Comparison of ENCODE assay signal across 23 cellular contexts in the genomic region with DNA sequence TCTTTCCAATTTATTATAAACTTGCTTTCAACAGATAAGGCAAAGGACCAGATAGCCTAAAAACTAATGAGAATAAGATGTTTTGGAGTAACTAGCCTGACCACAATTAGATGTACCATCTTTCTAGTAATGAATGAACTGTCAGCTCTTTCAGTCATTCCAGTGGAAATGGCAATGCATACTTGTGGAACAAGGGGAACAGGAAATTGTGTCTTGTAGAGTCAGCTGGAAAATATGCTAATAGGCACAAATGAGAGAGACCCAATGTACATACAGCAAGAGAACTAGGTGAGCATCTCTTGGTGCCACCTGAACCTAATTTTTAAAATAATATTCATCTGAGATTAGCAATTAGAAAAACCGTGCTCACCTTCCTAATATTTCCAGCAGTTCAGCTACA.
DNase-seq lines count a peak whose midpoint lies in the region; ATAC-seq, FAIRE-seq and TF ChIP-seq lines count a peak whose summit lies in the region.
"Had no signal": no experiment of that assay in that cellular context is flagged by ENCODE, and none has a peak within 500 bp of the region (broad histone marks: within the 10 kb centered on the region; RNA-seq: fewer than 3 reads in every experiment).

No MANE protein-coding gene starts in this region.

- no peak overlapping the region for H2BK120ac ChIP-seq in IMR-90 (ENCODE audit: low read depth, low read length)

- CTCF ChIA-PET in IMR-90 (lab: Yijun Ruan, JAX), result no interaction called here

- H3K27ac Mint-ChIP-seq in activated T-cell treated with anti-CD3 and anti-CD28 coated beads, Interleukin-2, amount 50 U/mL, for 72 hours, result peak overlapping the region; percentile 73
- peak overlapping the region; percentile 77 for H3K27ac Mint-ChIP-seq in stimulated activated effector memory CD8-positive, alpha-beta T cell treated with anti-CD3 and anti-CD28 coated beads, Interleukin-12 subunit alpha, Interleukin-12 subunit beta, amount 100 ng/mL, for 72 hours

- H3K27me3 Mint-ChIP-seq in activated T-cell treated with anti-CD3 and anti-CD28 coated beads, Interleukin-2, amount 50 U/mL, for 72 hours (ENCODE audit: low read depth), result no peaks in the 10 kb centered on the region
- H3K27me3 Mint-ChIP-seq: CD4-positive, CD25-positive, alpha-beta regulatory T cell had no signal

- no peak for DNase-seq in activated T-cell treated with anti-CD3 and anti-CD28 coated beads, Interleukin-2, amount 50 U/mL, for 72 hours
- DNase-seq in activated T-cell treated with anti-CD3 and anti-CD28 coated beads, Interleukin-2, amount 50 U/mL, for 1 hour, result no peak
- DNase-seq in IMR-90, result peak; percentile 19
- DNase-seq in fibroblast of mammary gland (ENCODE audit: low read depth), result peak; percentile 12
- DNase-seq in stimulated activated effector memory CD8-positive, alpha-beta T cell treated with anti-CD3 and anti-CD28 coated beads, Interleukin-12 subunit alpha, Interleukin-12 subunit beta, amount 100 ng/mL, for 72 hours (ENCODE audit: low spot score in 2 of 2), result no peak
- no peak for DNase-seq in GM12892 (ENCODE audit: insufficient read length)
- no peak for DNase-seq in cerebellum (ENCODE audit: low spot score)
- DNase-seq: activated naive CD4-positive, alpha-beta T cell treated with anti-CD3 and anti-CD28 coated beads, Interleukin-2, amount 50 U/mL, for 16 hours; CD4-positive, CD25-positive, alpha-beta regulatory T cell; colonic mucosa; foreskin melanocyte; hypothalamus; kidney; mesendoderm; NCI-H1092; NCI-H2081 treated with DMSO at 0.1 percent for 48 hours; NCI-H510A; RPMI8226; SK-N-SH; stimulated activated CD4-positive, alpha-beta T cell treated with anti-CD3 and anti-CD28 coated beads, Interleukin-4, amount 100 ng/mL, for 4 hours had no signal

- no peak for TF ChIP-seq RAD21 in IMR-90 (IDR thresholded peaks at IDR 0.05; ENCODE audit: low read length)

- H4K20me1 ChIP-seq in IMR-90 (ENCODE audit: insufficient read depth, low read length), result no peaks in the 10 kb centered on the region

- dilution Hi-C loops in IMR-90 (cut with HindIII; ENCODE audit: low sequenced_read_pairs, unreplicated experiment), result no loop called here

- no peak overlapping the region for H3K14ac ChIP-seq in IMR-90 (replicated peaks; ENCODE audit: low read depth, low read length)

- peak overlapping the region; percentile 30 for H2BK5ac ChIP-seq in IMR-90 (ENCODE audit: low read depth, low read length, poor library complexity, severe bottlenecking)

- H3K4me3 Mint-ChIP-seq in activated T-cell treated with anti-CD3 and anti-CD28 coated beads, Interleukin-2, amount 50 U/mL, for 72 hours, result no peak overlapping the region
- H3K4me3 Mint-ChIP-seq in stimulated activated effector memory CD8-positive, alpha-beta T cell treated with anti-CD3 and anti-CD28 coated beads, Interleukin-12 subunit alpha, Interleukin-12 subunit beta, amount 100 ng/mL, for 72 hours, result no peak overlapping the region
- H3K4me3 Mint-ChIP-seq: CD4-positive, CD25-positive, alpha-beta regulatory T cell; neural crest cell had no signal

- H3K9me3 ChIP-seq in IMR-90 (ENCODE audit: control insufficient read depth, insufficient read depth, low read length), result no peaks in the 10 kb centered on the region
- H3K9me3 ChIP-seq: colonic mucosa, SK-N-SH, vagina had no signal

- H2BK15ac ChIP-seq in IMR-90 (ENCODE audit: low read depth, low read length), result no peak overlapping the region

- BruUV-seq in IMR-90 (replicated peaks; lab: Mats Ljungman, UMichigan), result no TSS peak

- no CpG with 5 or more reads among the region's 1 CpG for WGBS in IMR-90 (ENCODE audit: extremely low coverage in 2 of 2, insufficient read length in 1 of 2), 2 experiments

- H3K4me1 ChIP-seq in IMR-90 (ENCODE audit: control insufficient read depth, insufficient read depth, low read length), result 0 out of 2 replicates have a peak, but pooled peaks cover 2% of the 10 kb centered on the region
- H3K4me1 ChIP-seq: colonic mucosa, vagina had no signal

- in situ Hi-C loops in IMR-90 (cut with MboI; ENCODE audit: low sequenced_read_pairs), result loop anchor here (25.0 kb wide), 1 partner anchor 367 kb away; no protein-coding TSS in a partner anchor

- no peak overlapping the region for H3K4ac ChIP-seq in IMR-90 (ENCODE audit: low read depth, low read length)

- no peak overlapping the region for H3K9ac ChIP-seq in IMR-90 (ENCODE audit: low read depth, low read length)
- H3K9ac ChIP-seq: SK-N-SH had no signal

- TF ChIP-seq CTCF in IMR-90 (conservative IDR thresholded peaks at IDR 0.05; ENCODE audit: low read depth, low read length), result no peak
- TF ChIP-seq CTCF in fibroblast of mammary gland (conservative IDR thresholded peaks at IDR 0.05; ENCODE audit: control insufficient read depth, insufficient read depth, low read depth, low read length), result no peak

- FAIRE-seq in GM12892 (lab: Jason Lieb, UNC), result no peak
- FAIRE-seq: kidney had no signal

- H3K36me3 Mint-ChIP-seq in activated T-cell treated with anti-CD3 and anti-CD28 coated beads, Interleukin-2, amount 50 U/mL, for 72 hours (ENCODE audit: insufficient read depth in 2 of 2), result peaks cover 6 to 8% of the 10 kb centered on the region in 2 donors
- peaks cover 61% of the 10 kb centered on the region for H3K36me3 Mint-ChIP-seq in stimulated activated effector memory CD8-positive, alpha-beta T cell treated with anti-CD3 and anti-CD28 coated beads, Interleukin-12 subunit alpha, Interleukin-12 subunit beta, amount 100 ng/mL, for 72 hours

- H4K5ac ChIP-seq in IMR-90 (ENCODE audit: low read depth, low read length), result no peak overlapping the region

- no peaks in the 10 kb centered on the region for H3K9me1 ChIP-seq in IMR-90 (ENCODE audit: insufficient read depth, low read length)

- H4K8ac ChIP-seq in IMR-90 (ENCODE audit: low read depth in 2 of 2, low read length in 2 of 2), result no peak overlapping the region

- peaks cover 10% of the 10 kb centered on the region for H3K4me1 Mint-ChIP-seq in activated T-cell treated with anti-CD3 and anti-CD28 coated beads, Interleukin-2, amount 50 U/mL, for 72 hours (ENCODE audit: low read depth)
- no peaks in the 10 kb centered on the region for H3K4me1 Mint-ChIP-seq in stimulated activated effector memory CD8-positive, alpha-beta T cell treated with anti-CD3 and anti-CD28 coated beads, Interleukin-12 subunit alpha, Interleukin-12 subunit beta, amount 100 ng/mL, for 72 hours

- no peak overlapping the region for H2AK5ac ChIP-seq in IMR-90 (ENCODE audit: low read depth, low read length)

- no peaks in the 10 kb centered on the region for H3K9me3 Mint-ChIP-seq in activated T-cell treated with anti-CD3 and anti-CD28 coated beads, Interleukin-2, amount 50 U/mL, for 72 hours
- H3K9me3 Mint-ChIP-seq in stimulated activated effector memory CD8-positive, alpha-beta T cell treated with anti-CD3 and anti-CD28 coated beads, Interleukin-12 subunit alpha, Interleukin-12 subunit beta, amount 100 ng/mL, for 72 hours, result no peaks in the 10 kb centered on the region

- no peak overlapping the region for H3K23ac ChIP-seq in IMR-90 (ENCODE audit: low read depth, low read length)

- ATAC-seq in activated T-cell treated with anti-CD3 and anti-CD28 coated beads, Interleukin-2, amount 50 U/mL, for 72 hours (replicated peaks in 1 of 2), result no peak
- ATAC-seq in IMR-90 (ENCODE audit: low read depth), result no peak; the same call in 1 of the 2 replicates
- ATAC-seq in stimulated activated effector memory CD8-positive, alpha-beta T cell treated with anti-CD3 and anti-CD28 coated beads, Interleukin-12 subunit alpha, Interleukin-12 subunit beta, amount 100 ng/mL, for 72 hours, result no peak
- no peak for ATAC-seq in HG02759 (IDR thresholded peaks at IDR 0.05; ENCODE audit: unreplicated experiment)

- H2AK9ac ChIP-seq in IMR-90 (replicated peaks; ENCODE audit: low read depth, low read length, poor library complexity), result no peak overlapping the region

- H3K27ac ChIP-seq in IMR-90 (ENCODE audit: insufficient read depth, low read length), result no peak overlapping the region
- H3K27ac ChIP-seq: colonic mucosa, vagina had no signal

- TF ChIP-seq POLR2A in IMR-90 (IDR thresholded peaks at IDR 0.05; ENCODE audit: low read depth, low read length) (no peak), GM12892 (IDR thresholded peaks at IDR 0.05; ENCODE audit: low read depth, low read length) (no peak)

- no peak overlapping the region for H2AFZ ChIP-seq in IMR-90 (replicated peaks; ENCODE audit: low read length, poor library complexity)

- peaks cover 4 to 5% of the 10 kb centered on the region in 2 experiments; a peak in 1 of 4 replicates for H3K79me1 ChIP-seq in IMR-90 (ENCODE audit: low read depth in 1 of 2, low read length in 2 of 2)

- H3K56ac ChIP-seq in IMR-90 (ENCODE audit: extremely low read depth, insufficient read depth, low read length), result no peak overlapping the region

- no peak overlapping the region for H2BK20ac ChIP-seq in IMR-90 (ENCODE audit: low read depth, low read length)

- no peaks in the 10 kb centered on the region for H3K27me3 ChIP-seq in IMR-90 (ENCODE audit: control insufficient read depth, insufficient read depth, low read length)
- H3K27me3 ChIP-seq: colonic mucosa, vagina had no signal

- intact Hi-C loops in IMR-90 (cut with micrococcal nuclease), result no loop called here

- no peak overlapping the region for H3K4me2 ChIP-seq in IMR-90 (ENCODE audit: low read depth, low read length)
- H3K4me2 ChIP-seq: SK-N-SH had no signal

- H4K91ac ChIP-seq in IMR-90 (ENCODE audit: insufficient read depth, low read depth, low read length), result no peak overlapping the region

- H3K18ac ChIP-seq in IMR-90 (ENCODE audit: low read depth, low read length), result no peak overlapping the region

- H3K4me3 ChIP-seq in IMR-90 (ENCODE audit: insufficient read depth, low read depth, low read length) (no peak overlapping the region), fibroblast of mammary gland (ENCODE audit: control insufficient read depth, low read depth, low read length) (no peak overlapping the region)
- H3K4me3 ChIP-seq: colonic mucosa, vagina had no signal

- POLR2A ChIA-PET in IMR-90 (lab: Charles Lee; ENCODE audit: unreplicated experiment), result no interaction called here

- peaks cover 3% of the 10 kb centered on the region for H3K36me3 ChIP-seq in IMR-90 (ENCODE audit: control insufficient read depth, insufficient read depth, low read length)
- H3K36me3 ChIP-seq: vagina had no signal

TF ChIP-seq in IMR-90, 13 proteins besides CTCF, POLR2A, EP300 and RAD21 (continues in another document):
- TF ChIP-seq NFE2L2 (IDR thresholded peaks at IDR 0.05; ENCODE audit: low read depth, low read length), result no peak
- TF ChIP-seq MXI1 (IDR thresholded peaks at IDR 0.05; ENCODE audit: borderline replicate concordance, low read depth, low read length), result no peak
- TF ChIP-seq CEBPB (IDR thresholded peaks at IDR 0.05; ENCODE audit: low read depth, low read length), result no peak
- no peak for TF ChIP-seq SMC3 (IDR thresholded peaks at IDR 0.05; ENCODE audit: low read depth, low read length)
- TF ChIP-seq RCOR1 (IDR thresholded peaks at IDR 0.05; ENCODE audit: insufficient replicate concordance, low read length), result no peak

Comparison
In these comparisons a context has a peak if more than half of its experiments do, and no peak if none do; other contexts are left out.
1. DNase-seq: peak in IMR-90 (single experiment) and fibroblast of mammary gland (single experiment); none in activated T-cell treated with anti-CD3 and anti-CD28 coated beads, Interleukin-2, amount 50 U/mL, for 72 hours (0 of 2), activated T-cell treated with anti-CD3 and anti-CD28 coated beads, Interleukin-2, amount 50 U/mL, for 1 hour (single experiment), stimulated activated effector memory CD8-positive, alpha-beta T cell treated with anti-CD3 and anti-CD28 coated beads, Interleukin-12 subunit alpha, Interleukin-12 subunit beta, amount 100 ng/mL, for 72 hours (0 of 2), GM12892 (single experiment) and cerebellum (single experiment).